1 cellular context compared by ENCODE assay signal in the genomic region with DNA sequence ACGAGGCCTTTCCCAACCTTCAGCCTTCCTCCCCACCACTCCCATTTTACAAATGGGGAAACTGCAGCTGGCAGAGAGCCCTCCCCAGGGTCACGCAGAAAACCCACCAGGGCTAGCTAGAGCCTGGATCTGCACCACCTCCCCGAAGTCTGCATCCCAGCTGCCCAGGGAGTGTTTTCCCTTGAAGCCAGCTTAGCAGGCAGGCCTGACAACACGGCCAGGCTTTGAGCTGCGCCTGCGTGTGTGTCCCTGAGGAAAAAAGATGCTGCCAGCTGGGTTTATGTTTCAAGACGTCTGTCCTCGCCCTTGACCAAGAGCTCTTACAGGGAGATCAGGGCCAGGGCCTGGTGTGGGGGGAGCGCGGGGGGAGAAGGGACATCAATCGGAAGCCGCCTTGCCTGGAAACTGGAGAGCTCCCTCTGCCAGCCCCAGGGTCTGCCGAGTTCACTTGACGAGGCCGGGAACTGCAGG.
TF ChIP-seq lines count a peak whose summit lies in the region.

No MANE protein-coding gene starts in this region.

TF ChIP-seq in IMR-90, 13 proteins besides CTCF, POLR2A, EP300 and RAD21 (continued from another document):
- TF ChIP-seq, protein P1, sequence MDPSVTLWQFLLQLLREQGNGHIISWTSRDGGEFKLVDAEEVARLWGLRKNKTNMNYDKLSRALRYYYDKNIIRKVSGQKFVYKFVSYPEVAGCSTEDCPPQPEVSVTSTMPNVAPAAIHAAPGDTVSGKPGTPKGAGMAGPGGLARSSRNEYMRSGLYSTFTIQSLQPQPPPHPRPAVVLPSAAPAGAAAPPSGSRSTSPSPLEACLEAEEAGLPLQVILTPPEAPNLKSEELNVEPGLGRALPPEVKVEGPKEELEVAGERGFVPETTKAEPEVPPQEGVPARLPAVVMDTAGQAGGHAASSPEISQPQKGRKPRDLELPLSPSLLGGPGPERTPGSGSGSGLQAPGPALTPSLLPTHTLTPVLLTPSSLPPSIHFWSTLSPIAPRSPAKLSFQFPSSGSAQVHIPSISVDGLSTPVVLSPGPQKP (IDR thresholded peaks at IDR 0.05; ENCODE audit: borderline replicate concordance, low read depth, low read length): no peak
- TF ChIP-seq MAZ (IDR thresholded peaks at IDR 0.05; ENCODE audit: borderline replicate concordance, low read depth, low read length) (no peak), MAFK (IDR thresholded peaks at IDR 0.05; ENCODE audit: low read depth, low read length) (no peak), NFE2L2 (IDR thresholded peaks at IDR 0.05; ENCODE audit: low read depth, low read length) (no peak), MXI1 (IDR thresholded peaks at IDR 0.05; ENCODE audit: borderline replicate concordance, low read depth, low read length) (no peak), RFX5 (IDR thresholded peaks at IDR 0.05; ENCODE audit: low read depth, low read length) (no peak), SMC3 (IDR thresholded peaks at IDR 0.05; ENCODE audit: low read depth, low read length) (no peak), BHLHE40 (IDR thresholded peaks at IDR 0.05; ENCODE audit: low read depth, low read length) (no peak), CHD1 (IDR thresholded peaks at IDR 0.05; ENCODE audit: low read depth, low read length) (no peak)
TF ChIP-seq in IMR-90: peak in this region for 0.
